Comparison of ENCODE assay signal across 18 cellular contexts in the genomic region with DNA sequence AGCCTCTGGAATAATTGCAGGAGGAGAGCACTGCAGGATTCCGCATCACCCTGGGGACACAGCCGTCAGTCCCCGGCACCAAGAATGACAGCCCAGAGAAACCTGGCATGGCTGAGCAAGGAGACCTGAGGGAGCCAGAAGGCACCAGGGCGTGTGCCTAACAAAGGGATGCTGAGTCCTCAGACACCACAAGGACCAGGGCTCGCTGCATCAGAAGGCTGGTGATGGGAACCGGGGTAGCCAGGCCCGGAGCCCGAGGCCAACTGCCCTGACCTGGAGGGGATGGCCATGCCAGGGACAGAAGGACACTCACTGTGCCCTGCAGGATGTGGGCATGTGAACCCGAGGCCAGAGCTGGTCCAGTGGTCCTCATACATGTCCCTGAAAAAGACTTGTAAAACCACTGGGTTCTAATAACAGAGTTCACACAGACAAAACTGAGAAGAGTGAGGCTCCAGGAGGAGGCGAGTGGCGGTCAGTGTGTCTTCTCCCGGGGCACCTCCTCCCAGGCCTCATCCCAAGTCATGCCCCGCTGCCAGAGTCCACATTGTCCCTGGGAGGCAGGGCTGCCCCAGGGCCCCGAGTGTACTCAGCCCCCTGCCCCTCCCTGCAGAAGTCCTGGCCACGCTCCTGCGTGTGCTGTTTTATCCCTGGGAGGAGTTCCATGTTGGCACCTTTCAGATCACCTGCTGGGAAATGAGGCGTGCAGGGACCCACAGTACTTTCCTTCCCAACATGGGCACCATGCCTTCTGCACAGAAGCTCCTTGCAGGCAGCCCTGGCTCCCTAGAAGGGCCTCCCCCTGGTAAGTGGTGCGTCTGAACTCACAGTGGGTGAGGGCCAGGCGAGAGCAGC. TPM values are rescaled to one million over a fixed set of nuclear protein-coding genes. Genes with fewer than 3 reads are reported as not detected.
DNase-seq lines count a peak whose midpoint lies in the region; ATAC-seq and TF ChIP-seq lines count a peak whose summit lies in the region.
"Had no signal": no experiment of that assay in that cellular context is flagged by ENCODE, and none has a peak within 500 bp of the region (broad histone marks: within the 10 kb centered on the region; RNA-seq: fewer than 3 reads in every experiment).

No MANE protein-coding gene starts in this region.

- H4K8ac ChIP-seq in H9 (replicated peaks; ENCODE audit: insufficient read length, low read depth, low read length): no peak overlapping the region

- H3K79me2 ChIP-seq in H9 (ENCODE audit: insufficient read depth, low read length): no peaks in the 10 kb centered on the region

- no peak overlapping the region for H3K14ac ChIP-seq in H9 (ENCODE audit: insufficient read depth, low read length)

- H3K4me1 ChIP-seq in H9 (ENCODE audit: insufficient read depth, low read length) (no peaks in the 10 kb centered on the region), RWPE2 (ENCODE audit: insufficient read depth, poor library complexity, severe bottlenecking) (peaks cover 28% of the 10 kb centered on the region)

- H3K23me2 ChIP-seq in H9 (ENCODE audit: insufficient read length, low read depth, low read length, poor library complexity, severe bottlenecking): peaks cover 3% of the 10 kb centered on the region

- no peaks in the 10 kb centered on the region for H3K79me1 ChIP-seq in H9 (ENCODE audit: insufficient read depth, low read depth, low read length, poor library complexity, severe bottlenecking)

- H2BK12ac ChIP-seq in H9 (ENCODE audit: insufficient read length, low read depth, low read length): no peak overlapping the region

- DNase-seq in H9 (no peak), RWPE2 (ENCODE audit: low spot score) (peak; percentile 45), left ventricle myocardium superior (peak; percentile 22), posterior vena cava (ENCODE audit: low spot score) (peak; percentile 72), NCI-H1048 (lab: John Stamatoyannopoulos, UW) (no peak), iPS-NIHi11 (ENCODE audit: low spot score) (no peak), NCI-H2081 (lab: John Stamatoyannopoulos, UW) (no peak), caudate nucleus (lab: John Stamatoyannopoulos, UW) (no peak)
- DNase-seq: CD4-positive, alpha-beta memory T cell; GM23248; KG1; NCI-H1092 treated with DMSO at 0.1 percent for 48 hours; NCI-H1694; NCI-H446; NCI-H774; SIG-M5 had no signal

- H3K27me3 ChIP-seq in H9 (ENCODE audit: insufficient read depth, low read length) (no peaks in the 10 kb centered on the region), RWPE2 (ENCODE audit: insufficient read depth, poor library complexity, severe bottlenecking) (no peaks in the 10 kb centered on the region)

- H4K91ac ChIP-seq in H9 (ENCODE audit: insufficient read length, low read depth, low read length): no peak overlapping the region

- H3K27ac ChIP-seq in H9 (ENCODE audit: insufficient read length, low read depth, low read length): no peak overlapping the region
- no peak overlapping the region for H3K27ac ChIP-seq in RWPE2 (ENCODE audit: poor library complexity, severe bottlenecking)
- H3K27ac ChIP-seq in caudate nucleus (ENCODE audit: low read depth, low read length): no peak overlapping the region
- H3K27ac ChIP-seq: GM23248 had no signal

- no peaks in the 10 kb centered on the region for H3K36me3 ChIP-seq in RWPE2 (ENCODE audit: low read depth)

- intact Hi-C loops in left ventricle myocardium superior (cut with micrococcal nuclease) (no loop called here), posterior vena cava (cut with DNase I) (no loop called here)

- no peak overlapping the region for H2BK120ac ChIP-seq in H9 (ENCODE audit: low read depth, low read length, poor library complexity, severe bottlenecking)

- no peak overlapping the region for H2BK5ac ChIP-seq in H9 (ENCODE audit: insufficient read length, low read length)

- H3K4me2 ChIP-seq in H9 (ENCODE audit: insufficient read depth, insufficient read length, low read length): no peak overlapping the region

- H3K36me3 Mint-ChIP-seq in H9 (ENCODE audit: insufficient read depth in 1 of 3, low read depth in 3 of 3): peaks cover 0 to 7% (median 2%) of the 10 kb centered on the region in 3 experiments; a peak in 3 of 7 replicates

- no peak overlapping the region for H2AFZ ChIP-seq in H9 (ENCODE audit: low read length)
- H2AFZ ChIP-seq: GM23248 had no signal

- no peak overlapping the region for H2BK15ac ChIP-seq in H9 (ENCODE audit: low read depth, low read length)

- no peaks in the 10 kb centered on the region for H4K20me1 ChIP-seq in H9 (ENCODE audit: control insufficient read depth, insufficient read depth, insufficient read length)

- H3K27ac Mint-ChIP-seq in H9: peak overlapping the region in 2 of 3 experiments; percentile 5 to 32; a peak in 1 of 7 replicates
- H3K27ac Mint-ChIP-seq: B cell had no signal

- H3K9me3 ChIP-seq in H9 (ENCODE audit: control insufficient read depth, low read depth, low read length) (no peaks in the 10 kb centered on the region), RWPE2 (ENCODE audit: severe bottlenecking) (peaks cover 3% of the 10 kb centered on the region)

- no peak overlapping the region for H3T11ph ChIP-seq in H9 (ENCODE audit: low read length)

- no peak overlapping the region for H3K18ac ChIP-seq in H9 (ENCODE audit: insufficient read length, low read depth, low read length)

- no CpG with 5 or more reads among the region's 19 CpGs for WGBS in H9 (ENCODE audit: extremely low coverage, insufficient read length, low lambda C conversion rate)

- no peak overlapping the region for H3K4me3 Mint-ChIP-seq in H9
- H3K4me3 Mint-ChIP-seq: B cell; CD4-positive, alpha-beta memory T cell had no signal

- ATAC-seq in RWPE2 (ENCODE audit: low read depth) (no peak), left ventricle myocardium superior (no peak)

- no peaks in the 10 kb centered on the region for H3K9me3 Mint-ChIP-seq in H9
- H3K9me3 Mint-ChIP-seq: CD4-positive, alpha-beta memory T cell had no signal

- H3K4ac ChIP-seq in H9 (ENCODE audit: low read depth, low read length): no peak overlapping the region

- H3K9ac ChIP-seq in H9 (ENCODE audit: extremely low read depth, insufficient read length, low read length): no peak overlapping the region
- H3K9ac ChIP-seq: GM23248 had no signal

- no peak for TF ChIP-seq CTCF in H9 (conservative IDR thresholded peaks at IDR 0.05)
- no peak for TF ChIP-seq CTCF in RWPE2 (IDR thresholded peaks at IDR 0.05; ENCODE audit: poor library complexity, severe bottlenecking)

- H3K4me1 Mint-ChIP-seq in H9: peaks cover 0 to 3% of the 10 kb centered on the region in 2 experiments; a peak in 1 of 4 replicates
- H3K4me1 Mint-ChIP-seq: B cell; CD4-positive, alpha-beta memory T cell had no signal

- H3K56ac ChIP-seq in H9 (ENCODE audit: insufficient read length, low read depth, low read length): no peak overlapping the region

- H2AK5ac ChIP-seq in H9 (ENCODE audit: insufficient read length, low read length): no peak overlapping the region

- H3K23ac ChIP-seq in H9 (ENCODE audit: insufficient read length, low read depth, low read length): no peak overlapping the region

- H4K5ac ChIP-seq in H9 (ENCODE audit: insufficient read length, low read depth, low read length): no peak overlapping the region

- H3K27me3 Mint-ChIP-seq in H9 (ENCODE audit: low read depth): no peaks in the 10 kb centered on the region; the same call in 1 of the 2 replicates
- H3K27me3 Mint-ChIP-seq: B cell; CD4-positive, alpha-beta memory T cell had no signal

- no peak overlapping the region for H2BK20ac ChIP-seq in H9 (ENCODE audit: low read depth, low read length, poor library complexity, severe bottlenecking)

- H3K4me3 ChIP-seq in RWPE2 (ENCODE audit: severe bottlenecking): no peak overlapping the region
- H3K4me3 ChIP-seq: GM23248 had no signal

RNA-seq across cellular contexts. Expression of a gene that starts 42.5 kb away (rescaled TPM):
- total RNA-seq in H9 (2021) (2.2 and 2.5 TPM in 2 replicates), left ventricle myocardium superior (3.6 TPM), posterior vena cava (1 to 10 TPM; 7.5 to 8.1 TPM)
- total RNA-seq: B cell; CD4-positive, alpha-beta memory T cell; MCF 10A had no signal

RNA-seq across cellular contexts. Expression of a gene that starts 51.6 kb away (rescaled TPM):
- total RNA-seq in H9 (2021) (22.4 and 22.9 TPM in 2 replicates), left ventricle myocardium superior (3.4 TPM), posterior vena cava (1 to 10 TPM; 3.6 to 3.9 TPM)

RNA-seq across cellular contexts. Expression of a gene that starts 51.6 kb away (rescaled TPM):
- total RNA-seq in H9 (2021) (24.0 and 24.4 TPM in 2 replicates), left ventricle myocardium superior (8.0 TPM), posterior vena cava (1 to 10 TPM; 7.6 to 8.6 TPM)

Comparison
In these comparisons a context has a peak if more than half of its experiments do, and no peak if none do; other contexts are left out.
1. DNase-seq: peak in RWPE2 (single experiment), left ventricle myocardium superior (single experiment) and posterior vena cava (single experiment); none in H9 (single experiment), NCI-H1048 (single experiment), iPS-NIHi11 (single experiment), NCI-H2081 (0 of 2) and caudate nucleus (0 of 61).